In genomic region chr6:7674291-7674690, GRCh38 we compare ENCODE assay signal across 1 cellular context.
TF ChIP-seq lines count a peak whose summit lies in the region.

No MANE protein-coding gene starts in this region.

TF ChIP-seq in IMR-90, 13 proteins besides CTCF, POLR2A, EP300 and RAD21:
- TF ChIP-seq USF2 (IDR thresholded peaks at IDR 0.05; ENCODE audit: low read depth, low read length), result no peak
- TF ChIP-seq MAZ (IDR thresholded peaks at IDR 0.05; ENCODE audit: borderline replicate concordance, low read depth, low read length), result no peak
- TF ChIP-seq RCOR1 (IDR thresholded peaks at IDR 0.05; ENCODE audit: insufficient replicate concordance, low read length), result no peak
- TF ChIP-seq NFE2L2 (IDR thresholded peaks at IDR 0.05; ENCODE audit: low read depth, low read length), result no peak
- TF ChIP-seq FOS (IDR thresholded peaks at IDR 0.05; ENCODE audit: low read depth, low read length), result no peak
- no peak for TF ChIP-seq MXI1 (IDR thresholded peaks at IDR 0.05; ENCODE audit: borderline replicate concordance, low read depth, low read length)
- TF ChIP-seq CHD1 (IDR thresholded peaks at IDR 0.05; ENCODE audit: low read depth, low read length), result no peak
- no peak for TF ChIP-seq SMC3 (IDR thresholded peaks at IDR 0.05; ENCODE audit: low read depth, low read length)
